Comparison of ENCODE assay signal across 8 cellular contexts in the genomic region with DNA sequence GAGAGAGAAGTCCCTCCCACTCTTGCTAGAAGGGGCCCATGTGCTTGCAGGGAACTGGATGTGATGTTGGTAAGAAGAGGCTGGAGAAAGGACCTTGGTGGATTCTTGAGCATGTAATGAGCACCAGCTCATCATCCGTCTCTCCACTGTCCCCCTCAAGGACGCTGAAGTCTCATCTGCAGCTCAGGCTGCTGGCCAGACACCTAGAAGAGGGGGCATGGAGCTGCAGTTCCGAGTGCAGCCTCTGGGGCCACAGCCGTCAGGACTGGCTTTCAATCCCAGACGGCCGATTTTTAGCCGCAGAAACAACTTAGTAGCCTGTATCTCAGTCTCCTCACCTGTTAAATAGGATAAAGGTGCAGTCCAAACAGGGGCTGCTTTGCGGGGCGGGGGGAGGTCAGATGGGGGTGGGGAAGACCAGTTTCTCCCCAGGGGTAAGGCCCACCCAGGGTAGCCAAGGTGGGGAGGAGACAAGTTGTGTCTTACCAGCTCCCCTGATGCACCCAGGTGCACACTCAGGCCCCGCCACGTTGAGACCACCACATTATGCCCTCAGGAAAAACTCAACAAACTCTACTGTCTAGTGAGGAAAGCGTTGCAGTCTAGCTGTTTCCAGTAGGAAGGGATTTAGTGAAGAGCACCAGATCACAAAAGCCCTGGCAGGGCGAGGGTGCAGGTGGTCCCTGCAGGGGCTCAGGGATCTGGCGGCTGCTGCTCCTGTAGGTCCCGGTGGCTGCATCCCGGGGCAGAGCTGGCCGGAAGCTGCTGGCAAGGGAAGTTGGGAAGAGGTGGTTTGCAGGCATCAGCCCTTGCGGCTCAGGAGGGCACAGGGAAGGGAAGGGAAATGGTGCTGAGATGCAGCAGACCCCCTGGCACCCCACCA. TPM values are rescaled to one million over a fixed set of nuclear protein-coding genes. Genes with fewer than 3 reads are reported as not detected.
DNase-seq lines count a peak whose midpoint lies in the region; ATAC-seq and TF ChIP-seq lines count a peak whose summit lies in the region.

No MANE protein-coding gene starts in this region.

- peak; percentile 68 for TF ChIP-seq CTCF in progenitor cell of endocrine pancreas (IDR thresholded peaks at IDR 0.05; ENCODE audit: unreplicated experiment)
- TF ChIP-seq CTCF in omental fat pad (IDR thresholded peaks at IDR 0.05): no peak

- H3K27me3 Mint-ChIP-seq in T-helper 2 cell treated with Interferon-gamma antibody and Interleukin-4, amounts not matched to agents 5 μg/mL and 100 μg/mL, for 36 hours (ENCODE audit: low read depth): peaks cover 2% of the 10 kb centered on the region
- no peaks in the 10 kb centered on the region for H3K27me3 Mint-ChIP-seq in activated T-cell treated with anti-CD3 and anti-CD28 coated beads, Interleukin-2, amount 50 U/mL, for 4 hours (ENCODE audit: low read depth)
- peaks cover 22% of the 10 kb centered on the region for H3K27me3 Mint-ChIP-seq in progenitor cell of endocrine pancreas

- H3K36me3 Mint-ChIP-seq in T-helper 2 cell treated with Interferon-gamma antibody and Interleukin-4, amounts not matched to agents 5 μg/mL and 100 μg/mL, for 36 hours (ENCODE audit: low read depth): peaks cover 2% of the 10 kb centered on the region
- H3K36me3 Mint-ChIP-seq in activated T-cell treated with anti-CD3 and anti-CD28 coated beads, Interleukin-2, amount 50 U/mL, for 4 hours (ENCODE audit: insufficient read depth): peaks cover 2% of the 10 kb centered on the region
- no peaks in the 10 kb centered on the region for H3K36me3 Mint-ChIP-seq in progenitor cell of endocrine pancreas (ENCODE audit: insufficient read depth)

- ATAC-seq in activated T-cell treated with anti-CD3 and anti-CD28 coated beads, Interleukin-2, amount 50 U/mL, for 4 hours: peak; percentile 77 to 80
- ATAC-seq in omental fat pad (ENCODE audit: low FRiP score): no peak

- no peak overlapping the region for H3K27ac Mint-ChIP-seq in T-helper 2 cell treated with Interferon-gamma antibody and Interleukin-4, amounts not matched to agents 5 μg/mL and 100 μg/mL, for 36 hours
- no peak overlapping the region for H3K27ac Mint-ChIP-seq in progenitor cell of endocrine pancreas

- H3K4me1 Mint-ChIP-seq in T-helper 2 cell treated with Interferon-gamma antibody and Interleukin-4, amounts not matched to agents 5 μg/mL and 100 μg/mL, for 36 hours (ENCODE audit: low read depth): peaks cover 5% of the 10 kb centered on the region
- peaks cover 39% of the 10 kb centered on the region for H3K4me1 Mint-ChIP-seq in activated T-cell treated with anti-CD3 and anti-CD28 coated beads, Interleukin-2, amount 50 U/mL, for 4 hours (ENCODE audit: low read depth)
- peaks cover 5% of the 10 kb centered on the region for H3K4me1 Mint-ChIP-seq in progenitor cell of endocrine pancreas (ENCODE audit: low read depth)

- no peaks in the 10 kb centered on the region for H3K9me3 Mint-ChIP-seq in T-helper 2 cell treated with Interferon-gamma antibody and Interleukin-4, amounts not matched to agents 5 μg/mL and 100 μg/mL, for 36 hours
- H3K9me3 Mint-ChIP-seq in activated T-cell treated with anti-CD3 and anti-CD28 coated beads, Interleukin-2, amount 50 U/mL, for 4 hours: no peaks in the 10 kb centered on the region
- no peaks in the 10 kb centered on the region for H3K9me3 Mint-ChIP-seq in progenitor cell of endocrine pancreas (ENCODE audit: low read depth)

- H3K4me3 Mint-ChIP-seq in T-helper 2 cell treated with Interferon-gamma antibody and Interleukin-4, amounts not matched to agents 5 μg/mL and 100 μg/mL, for 36 hours: no peak overlapping the region
- no peak overlapping the region for H3K4me3 Mint-ChIP-seq in activated T-cell treated with anti-CD3 and anti-CD28 coated beads, Interleukin-2, amount 50 U/mL, for 4 hours
- no peak overlapping the region for H3K4me3 Mint-ChIP-seq in progenitor cell of endocrine pancreas (ENCODE audit: low read depth)

- DNase-seq in T-helper 2 cell (peak in 3 of 5 experiments; percentile 25 to 50 (median 31)), NCI-H460 (ENCODE audit: extremely low read depth, low read depth) (peak; percentile 33), fibroblast of peridontal ligament (ENCODE audit: extremely low read depth) (peak; percentile 45), progenitor cell of endocrine pancreas (ENCODE audit: low spot score, unreplicated experiment) (peak; percentile 37), NCI-H748 (lab: John Stamatoyannopoulos, UW; ENCODE audit: unreplicated experiment) (no peak), omental fat pad (ENCODE audit: low spot score) (no peak)
- no peak for DNase-seq in T-helper 2 cell treated with Interferon-gamma antibody and Interleukin-4, amounts not matched to agents 5 μg/mL and 100 μg/mL, for 36 hours (ENCODE audit: low spot score)
- peak; percentile 41 for DNase-seq in activated T-cell treated with anti-CD3 and anti-CD28 coated beads, Interleukin-2, amount 50 U/mL, for 4 hours

RNA-seq across cellular contexts. Expression of gene LDLRAP1, which starts 29.5 kb away (rescaled TPM):
- total RNA-seq in NCI-H460 (2014; rRNA removed; shearing (Covaris generic)): 8.0 and 8.4 TPM in 2 replicates
- 7.5 and 12.8 TPM in 2 replicates for polyA plus RNA-seq in NCI-H460 (2014; cell fraction: nucleus; rRNA removed)
- total RNA-seq in activated T-cell treated with anti-CD3 and anti-CD28 coated beads, Interleukin-2, amount 50 U/mL, for 4 hours: 10 to 100 TPM in 1 of 3 donors, 1 to 10 TPM in 2; 7.6 to 11.4 (median 9.2) TPM
- total RNA-seq in progenitor cell of endocrine pancreas (12.7 and 13.3 TPM in 2 replicates), omental fat pad (10 to 100 TPM in 3 of 4 donors, 1 to 10 TPM in 1; 7.1 to 18.7 (median 15.8) TPM)

RNA-seq across cellular contexts. Expression of gene MAN1C1, which starts 43.6 kb away (rescaled TPM):
- 0.10 TPM in 1 of 2 replicates, not detected in the other for total RNA-seq in NCI-H460 (2014; rRNA removed; shearing (Covaris generic))
- polyA plus RNA-seq in NCI-H460 (2014; cell fraction: nucleus; rRNA removed): 0.35 TPM in 1 of 2 replicates, not detected in the other
- 1 to 10 TPM; 2.7 to 5.7 (median 3.1) TPM for total RNA-seq in activated T-cell treated with anti-CD3 and anti-CD28 coated beads, Interleukin-2, amount 50 U/mL, for 4 hours
- total RNA-seq in progenitor cell of endocrine pancreas (4.8 and 5.1 TPM in 2 replicates), omental fat pad (10 to 100 TPM; 21.0 to 47.4 (median 24.4) TPM)

Comparison
In these comparisons a context has a peak if more than half of its experiments do, and no peak if none do; other contexts are left out.
1. DNase-seq: peak in T-helper 2 cell (3 of 5), NCI-H460 (single experiment), activated T-cell treated with anti-CD3 and anti-CD28 coated beads, Interleukin-2, amount 50 U/mL, for 4 hours (single experiment), fibroblast of peridontal ligament (single experiment) and progenitor cell of endocrine pancreas (single experiment); none in T-helper 2 cell treated with Interferon-gamma antibody and Interleukin-4, amounts not matched to agents 5 μg/mL and 100 μg/mL, for 36 hours (single experiment), NCI-H748 (single experiment) and omental fat pad (single experiment).